In genomic region chr9:133992780-133993634, GRCh38 we compare ENCODE assay signal across 7 cellular contexts. TPM values are rescaled to one million over a fixed set of nuclear protein-coding genes. Genes with fewer than 3 reads are reported as not detected.
DNase-seq lines count a peak whose midpoint lies in the region; ATAC-seq, FAIRE-seq and TF ChIP-seq lines count a peak whose summit lies in the region.

No MANE protein-coding gene starts in this region.

- 0% methylated on average over 5 of the region's 74 CpGs for WGBS in mammary epithelial cell (ENCODE audit: low coverage, missing lambda C conversion rate)

- H3K4me3 ChIP-seq in WERI-Rb-1 (ENCODE audit: low read depth, low read length) = peak overlapping the region; percentile 83
- peak overlapping the region; percentile 64 to 92 (median 91) for H3K4me3 ChIP-seq in mammary epithelial cell (replicated peaks in 1 of 3; ENCODE audit: insufficient read depth in 1 of 3, low read depth in 2 of 3, low read length in 3 of 3)
- peak overlapping the region; percentile 56 to 84 (median 81) for H3K4me3 ChIP-seq in keratinocyte (ENCODE audit: control insufficient read depth in 2 of 3, extremely low read depth in 1 of 3, insufficient read depth in 2 of 3, low read depth in 1 of 3, low read length in 3 of 3)

- dilution Hi-C loops in mammary epithelial cell (cut with HindIII; ENCODE audit: low sequenced_read_pairs) (loop anchor here (5.0 kb wide), 1 partner anchor 201 kb away; no protein-coding TSS in a partner anchor), keratinocyte (cut with MboI; ENCODE audit: extremely low pct_ligation_motif_present, low sequenced_read_pairs) (no loop called here)

- H3K9ac ChIP-seq in mammary epithelial cell (ENCODE audit: insufficient read depth, low read length) (peak overlapping the region; percentile 68), keratinocyte (ENCODE audit: control insufficient read depth, extremely low read depth, insufficient read depth, low read length) (peak overlapping the region; percentile 88)

- H4K20me1 ChIP-seq in mammary epithelial cell (ENCODE audit: insufficient read depth, low read length) (no peaks in the 10 kb centered on the region), keratinocyte (ENCODE audit: control insufficient read depth, extremely low read depth, insufficient read depth, low read length) (peaks cover 15% of the 10 kb centered on the region)

- H2AFZ ChIP-seq in mammary epithelial cell (ENCODE audit: low read depth, low read length) (peak overlapping the region; percentile 88), keratinocyte (ENCODE audit: control insufficient read depth, low read length) (peak overlapping the region; percentile 79)

- no peaks in the 10 kb centered on the region for H3K27me3 ChIP-seq in WERI-Rb-1 (ENCODE audit: insufficient read depth, low read depth, severe bottlenecking)
- H3K27me3 ChIP-seq in mammary epithelial cell (ENCODE audit: insufficient read depth, low read length) = no peaks in the 10 kb centered on the region
- peaks cover 12% of the 10 kb centered on the region for H3K27me3 ChIP-seq in keratinocyte (ENCODE audit: control insufficient read depth, extremely low read depth, insufficient read depth, low read length)

- in situ Hi-C loops in mammary epithelial cell (cut with MboI; ENCODE audit: low sequenced_read_pairs in 2 of 2) = loop anchor here (5.0 to 10.0 kb wide), 3 partner anchors 102 to 206 kb away; no protein-coding TSS in a partner anchor

- intact Hi-C loops in mammary epithelial cell (cut with micrococcal nuclease) = loop anchor here (1.0 to 2.0 kb wide), 3 partner anchors 76 to 211 kb away; no protein-coding TSS in a partner anchor

- H3K9me1 ChIP-seq in keratinocyte (ENCODE audit: control insufficient read depth, extremely low read depth, insufficient read depth, low read length) = peaks cover 5% of the 10 kb centered on the region

- TSS peak; percentile 51 for BruUV-seq in mammary epithelial cell (replicated peaks; lab: Mats Ljungman, UMichigan)

- H3K9me3 ChIP-seq in WERI-Rb-1 (ENCODE audit: severe bottlenecking) (no peaks in the 10 kb centered on the region), mammary epithelial cell (replicated peaks; ENCODE audit: insufficient read depth, low read length) (no peaks in the 10 kb centered on the region), keratinocyte (ENCODE audit: control insufficient read depth, low read depth, low read length) (no peaks in the 10 kb centered on the region)

- H3K4me2 ChIP-seq in mammary epithelial cell (ENCODE audit: insufficient read depth, low read depth, low read length) = peak overlapping the region; percentile 100
- H3K4me2 ChIP-seq in keratinocyte (ENCODE audit: control insufficient read depth, extremely low read depth, insufficient read depth, low read depth, low read length) = peak overlapping the region; percentile 99

- H3K27ac ChIP-seq in WERI-Rb-1 = peak overlapping the region; percentile 91
- H3K27ac ChIP-seq in mammary epithelial cell (ENCODE audit: insufficient read depth, low read depth, low read length) = peak overlapping the region; percentile 63
- peak overlapping the region; percentile 82 for H3K27ac ChIP-seq in keratinocyte (ENCODE audit: control insufficient read depth, insufficient read depth, low read length)

- peaks cover 33% of the 10 kb centered on the region for H3K4me1 ChIP-seq in mammary epithelial cell (ENCODE audit: insufficient read depth, low read length)
- peaks cover 25% of the 10 kb centered on the region for H3K4me1 ChIP-seq in keratinocyte (ENCODE audit: control insufficient read depth, extremely low read depth, insufficient read depth, low read length)

- DNase-seq in NCI-H2171 (lab: John Stamatoyannopoulos, UW) (peak; percentile 72), WERI-Rb-1 (peak; percentile 92), mammary epithelial cell (peak; percentile 89), keratinocyte (ENCODE audit: low read depth, low spot score) (peak; percentile 64)
- peak; percentile 47 to 73 for DNase-seq in stimulated activated CD4-positive, alpha-beta T cell treated with anti-CD3 and anti-CD28 coated beads, Interleukin-15, amount 100 ng/mL, for 48 hours (ENCODE audit: low read depth in 2 of 2)

- TF ChIP-seq CTCF in WERI-Rb-1 (IDR thresholded peaks at IDR 0.05; ENCODE audit: low read depth, low read length) (peak; percentile 65), mammary epithelial cell (conservative IDR thresholded peaks at IDR 0.05 in 1 of 2, IDR thresholded peaks at IDR 0.05 in 1 of 2; ENCODE audit: extremely low read depth in 1 of 2, insufficient read depth in 1 of 2, low read depth in 1 of 2, low read length in 2 of 2) (peak; percentile 19 to 56), keratinocyte (optimal IDR thresholded peaks at IDR 0.05 in 1 of 3, IDR thresholded peaks at IDR 0.05 in 1 of 3, conservative IDR thresholded peaks at IDR 0.05 in 1 of 3; ENCODE audit: extremely low read depth in 1 of 3, insufficient read depth in 2 of 3, low read length in 3 of 3) (peak in 1 of 3 experiments; percentile 60)

- CTCF ChIA-PET in mammary epithelial cell (lab: Charles Lee; ENCODE audit: low non-redundant PET) = interaction anchor here (0.7 kb wide), 1 partner anchor 108 kb away, joined by 3 read pairs; no protein-coding TSS in a partner anchor

- ATAC-seq in GM18511 (IDR thresholded peaks at IDR 0.05; ENCODE audit: unreplicated experiment) = peak; percentile 62
- ATAC-seq in HG03025 (IDR thresholded peaks at IDR 0.05; ENCODE audit: low FRiP score, unreplicated experiment) = peak; percentile 31

- FAIRE-seq in keratinocyte (lab: Jason Lieb, UNC) = peak; percentile 78

- peaks cover 45% of the 10 kb centered on the region for H3K79me2 ChIP-seq in mammary epithelial cell (ENCODE audit: insufficient read depth, low read length)
- peaks cover 41% of the 10 kb centered on the region for H3K79me2 ChIP-seq in keratinocyte (ENCODE audit: control insufficient read depth, insufficient read depth, low read length)

- H3K36me3 ChIP-seq in WERI-Rb-1 = no peaks in the 10 kb centered on the region; the same call in 1 of the 2 replicates
- H3K36me3 ChIP-seq in mammary epithelial cell (ENCODE audit: insufficient read depth, low read length) = no peaks in the 10 kb centered on the region
- peaks cover 0 to 3% of the 10 kb centered on the region in 2 experiments for H3K36me3 ChIP-seq in keratinocyte (ENCODE audit: control insufficient read depth in 2 of 2, extremely low read depth in 1 of 2, insufficient read depth in 2 of 2, low read length in 2 of 2)

RNA-seq across cellular contexts. Expression of gene VAV2, which starts 0.9 kb away (rescaled TPM):
- 10 to 100 TPM; 32.5 to 60.1 TPM for total RNA-seq in mammary epithelial cell
- polyA plus RNA-seq in mammary epithelial cell = 29.9 TPM
- polyA minus RNA-seq in mammary epithelial cell = 65.1 TPM
- 16.4 to 32.1 TPM (median 18.2 TPM) in 3 replicates for polyA plus RNA-seq in keratinocyte
- 5.5 TPM for polyA plus RNA-seq in keratinocyte (2011; ENCODE audit: low read depth)
- 15.8 and 23.4 TPM in 2 replicates for polyA plus RNA-seq in keratinocyte (2011; cell fraction: cytosol; rRNA removed)
- 34.4 and 38.2 TPM in 2 replicates for polyA plus RNA-seq in keratinocyte (2011; cell fraction: nucleus; rRNA removed)
- 8.7 and 37.0 TPM in 2 replicates for polyA plus RNA-seq in keratinocyte (2012; ENCODE audit: low replicate concordance)
- polyA minus RNA-seq in keratinocyte = 28.5 to 58.4 TPM (median 37.2 TPM) in 3 replicates
- 39.5 TPM for polyA minus RNA-seq in keratinocyte (2011; cell fraction: cytosol; rRNA and poly(A)+ RNA removed)
- polyA minus RNA-seq in keratinocyte (2011; cell fraction: nucleus; rRNA and poly(A)+ RNA removed) = 25.2 and 36.2 TPM in 2 replicates

RNA-seq across cellular contexts. Expression of gene BRD3OS, which starts 32.3 kb away (rescaled TPM):
- 10 to 100 TPM; 18.6 to 26.7 TPM for total RNA-seq in mammary epithelial cell
- 15.2 TPM for polyA plus RNA-seq in mammary epithelial cell
- 4.5 TPM for polyA minus RNA-seq in mammary epithelial cell
- polyA plus RNA-seq in keratinocyte = 8.2 to 13.8 TPM (median 8.5 TPM) in 3 replicates
- 3.3 TPM for polyA plus RNA-seq in keratinocyte (2011; ENCODE audit: low read depth)
- 14.2 and 15.1 TPM in 2 replicates for polyA plus RNA-seq in keratinocyte (2011; cell fraction: cytosol; rRNA removed)
- polyA plus RNA-seq in keratinocyte (2011; cell fraction: nucleus; rRNA removed) = 9.9 and 11.2 TPM in 2 replicates
- 3.2 and 13.3 TPM in 2 replicates for polyA plus RNA-seq in keratinocyte (2012; ENCODE audit: low replicate concordance)
- 6.3 to 10.8 TPM (median 6.5 TPM) in 3 replicates for polyA minus RNA-seq in keratinocyte
- polyA minus RNA-seq in keratinocyte (2011; cell fraction: cytosol; rRNA and poly(A)+ RNA removed) = 10.7 TPM
- polyA minus RNA-seq in keratinocyte (2011; cell fraction: nucleus; rRNA and poly(A)+ RNA removed) = 3.8 and 4.9 TPM in 2 replicates

Comparison
In these comparisons a context has a peak if more than half of its experiments do, and no peak if none do; other contexts are left out.
1. Peak in every context shown above with its lines: DNase-seq, ATAC-seq, H3K4me3 ChIP-seq and H3K27ac ChIP-seq.